In the genomic region with DNA sequence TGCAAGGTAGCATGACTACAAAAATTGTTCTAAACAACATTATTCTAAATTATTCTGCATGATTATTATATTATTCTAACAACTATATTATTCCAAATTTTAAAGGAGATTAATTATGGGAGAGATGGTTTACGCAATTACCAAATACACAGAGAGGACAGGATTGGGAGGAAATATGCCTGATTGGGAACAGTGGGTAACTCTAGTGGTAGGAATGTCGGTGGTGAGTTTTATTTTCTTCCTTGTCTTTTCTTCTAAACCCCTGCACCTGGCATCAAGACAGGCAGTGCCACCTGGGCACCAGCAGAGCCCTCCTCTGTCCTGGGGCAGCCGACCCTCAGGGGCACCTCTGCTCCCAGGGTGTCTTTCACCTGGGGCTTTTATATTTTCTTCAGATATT, we compare ENCODE assay signal across 8 cellular contexts.
DNase-seq lines count a peak whose midpoint lies in the region; TF ChIP-seq lines count a peak whose summit lies in the region.
"Not testable (repeated sequence)": the region's sequence is repeated elsewhere in the genome, so short reads cannot be mapped to it uniquely, and the experiment has no call there.

No MANE protein-coding gene starts in this region.

- H2AFZ ChIP-seq in PC-9; smooth muscle cell (ENCODE audit: low read depth): not testable (repeated sequence)

- BruUV-seq in PC-9 (replicated peaks; lab: Mats Ljungman, UMichigan), result not testable (repeated sequence)

- H3K36me3 Mint-ChIP-seq in HFFc6 (ENCODE audit: low read depth), result peaks cover 11% of the 10 kb centered on the region
- peaks cover 26% of the 10 kb centered on the region for H3K36me3 Mint-ChIP-seq in activated CD4-positive, alpha-beta T cell treated with anti-CD3 and anti-CD28 coated beads, Interleukin-2, amount 10 ng/mL, durations not matched to agents 24 days and 14 days (ENCODE audit: low read depth)
- H3K36me3 Mint-ChIP-seq in activated T-helper 2 cell treated with anti-CD3 and anti-CD28 coated beads, Interferon-gamma antibody, Interleukin-2, Interleukin-4, amounts not matched to agents 10 μg/mL and 5 μg/mL and 100 μg/mL, durations not matched to agents 14 hours and 24 hours and 36 hours (ENCODE audit: low read depth), result peaks cover 21% of the 10 kb centered on the region
- not testable (repeated sequence) for H3K36me3 Mint-ChIP-seq in chondrocyte (ENCODE audit: low read depth); type B pancreatic cell

- not testable (repeated sequence) for H3K9ac ChIP-seq in smooth muscle cell (ENCODE audit: low read depth)

- not testable (repeated sequence) for H3K4me3 ChIP-seq in PC-9, left ventricle myocardium inferior, smooth muscle cell

- H3K4me3 Mint-ChIP-seq in HFFc6; activated CD4-positive, alpha-beta T cell treated with anti-CD3 and anti-CD28 coated beads, Interleukin-2, amount 10 ng/mL, durations not matched to agents 24 days and 14 days; chondrocyte (ENCODE audit: unreplicated experiment); type B pancreatic cell: not testable (repeated sequence)
- H3K4me3 Mint-ChIP-seq in activated T-helper 2 cell treated with anti-CD3 and anti-CD28 coated beads, Interferon-gamma antibody, Interleukin-2, Interleukin-4, amounts not matched to agents 10 μg/mL and 5 μg/mL and 100 μg/mL, durations not matched to agents 14 hours and 24 hours and 36 hours (ENCODE audit: low read depth), result peak overlapping the region; percentile 77

- not testable (repeated sequence) for H3K27me3 Mint-ChIP-seq in HFFc6 (ENCODE audit: insufficient read depth); activated CD4-positive, alpha-beta T cell treated with anti-CD3 and anti-CD28 coated beads, Interleukin-2, amount 10 ng/mL, durations not matched to agents 24 days and 14 days; activated T-helper 2 cell treated with anti-CD3 and anti-CD28 coated beads, Interferon-gamma antibody, Interleukin-2, Interleukin-4, amounts not matched to agents 10 μg/mL and 5 μg/mL and 100 μg/mL, durations not matched to agents 14 hours and 24 hours and 36 hours (ENCODE audit: low read depth); chondrocyte (ENCODE audit: low read depth); type B pancreatic cell

- not testable (repeated sequence) for H3K9me3 ChIP-seq in PC-9 (ENCODE audit: insufficient read depth, low read depth); left ventricle myocardium inferior (replicated peaks); smooth muscle cell (replicated peaks; ENCODE audit: low read depth)

- not testable (repeated sequence) for H3K9me2 ChIP-seq in PC-9 (ENCODE audit: insufficient read depth)

- peaks cover 70% of the 10 kb centered on the region for H3K79me2 ChIP-seq in PC-9 (ENCODE audit: low read depth)
- H3K79me2 ChIP-seq in smooth muscle cell (ENCODE audit: low read depth), result peaks cover 19% of the 10 kb centered on the region

- not testable (repeated sequence) for H3K9me3 Mint-ChIP-seq in HFFc6; activated CD4-positive, alpha-beta T cell treated with anti-CD3 and anti-CD28 coated beads, Interleukin-2, amount 10 ng/mL, durations not matched to agents 24 days and 14 days; activated T-helper 2 cell treated with anti-CD3 and anti-CD28 coated beads, Interferon-gamma antibody, Interleukin-2, Interleukin-4, amounts not matched to agents 10 μg/mL and 5 μg/mL and 100 μg/mL, durations not matched to agents 14 hours and 24 hours and 36 hours; chondrocyte (ENCODE audit: low read depth); type B pancreatic cell

- H3K4me1 Mint-ChIP-seq in HFFc6 (ENCODE audit: low read depth) (peaks cover 32% of the 10 kb centered on the region), chondrocyte (ENCODE audit: low read depth) (peaks cover 23% of the 10 kb centered on the region)
- H3K4me1 Mint-ChIP-seq in activated CD4-positive, alpha-beta T cell treated with anti-CD3 and anti-CD28 coated beads, Interleukin-2, amount 10 ng/mL, durations not matched to agents 24 days and 14 days, result peaks cover 31% of the 10 kb centered on the region
- peaks cover 33% of the 10 kb centered on the region for H3K4me1 Mint-ChIP-seq in activated T-helper 2 cell treated with anti-CD3 and anti-CD28 coated beads, Interferon-gamma antibody, Interleukin-2, Interleukin-4, amounts not matched to agents 10 μg/mL and 5 μg/mL and 100 μg/mL, durations not matched to agents 14 hours and 24 hours and 36 hours (ENCODE audit: low read depth)
- not testable (repeated sequence) for H3K4me1 Mint-ChIP-seq in type B pancreatic cell (ENCODE audit: unreplicated experiment)

- 89% methylated on average over 3 of the region's 3 CpGs for WGBS in smooth muscle cell (ENCODE audit: low lambda C conversion rate)

- H3K27me3 ChIP-seq in PC-9 (ENCODE audit: insufficient read depth, low read depth); left ventricle myocardium inferior (ENCODE audit: low read depth); smooth muscle cell (ENCODE audit: low read depth): not testable (repeated sequence)

- H3K27ac ChIP-seq in PC-9; left ventricle myocardium inferior (replicated peaks): not testable (repeated sequence)
- peak overlapping the region; percentile 44 for H3K27ac ChIP-seq in smooth muscle cell (ENCODE audit: low read depth)

- H3K36me3 ChIP-seq in PC-9 (ENCODE audit: low read depth); left ventricle myocardium inferior; smooth muscle cell (ENCODE audit: low read depth): not testable (repeated sequence)

- CTCF ChIA-PET in PC-9 (lab: Charles Lee), result not testable (repeated sequence)

- POLR2A ChIA-PET in PC-9 (lab: Charles Lee; ENCODE audit: unreplicated experiment), result not testable (repeated sequence)

- intact Hi-C loops in PC-9 (cut with micrococcal nuclease; ENCODE audit: unreplicated experiment); activated T-helper 2 cell treated with anti-CD3 and anti-CD28 coated beads, Interferon-gamma antibody, Interleukin-2, Interleukin-4, amounts not matched to agents 10 μg/mL and 5 μg/mL and 100 μg/mL, durations not matched to agents 14 hours and 24 hours and 36 hours (cut with micrococcal nuclease); left ventricle myocardium inferior (cut with micrococcal nuclease): not testable (repeated sequence)
- intact Hi-C loops in activated CD4-positive, alpha-beta T cell treated with anti-CD3 and anti-CD28 coated beads, Interleukin-2, amount 10 ng/mL, durations not matched to agents 24 days and 14 days (cut with micrococcal nuclease), result loop anchor here (10.0 kb wide), 1 partner anchor 364 kb away; no protein-coding TSS in a partner anchor

- not testable (repeated sequence) for H3K4me1 ChIP-seq in PC-9 (replicated peaks; ENCODE audit: insufficient read depth); left ventricle myocardium inferior; smooth muscle cell (ENCODE audit: low read depth)

- not testable (repeated sequence) for H3K4me2 ChIP-seq in PC-9
- peak overlapping the region; percentile 65 for H3K4me2 ChIP-seq in smooth muscle cell

- H3K27ac Mint-ChIP-seq in HFFc6; chondrocyte (ENCODE audit: unreplicated experiment); type B pancreatic cell: not testable (repeated sequence)
- H3K27ac Mint-ChIP-seq in activated CD4-positive, alpha-beta T cell treated with anti-CD3 and anti-CD28 coated beads, Interleukin-2, amount 10 ng/mL, durations not matched to agents 24 days and 14 days, result peak overlapping the region; percentile 96
- peak overlapping the region; percentile 92 for H3K27ac Mint-ChIP-seq in activated T-helper 2 cell treated with anti-CD3 and anti-CD28 coated beads, Interferon-gamma antibody, Interleukin-2, Interleukin-4, amounts not matched to agents 10 μg/mL and 5 μg/mL and 100 μg/mL, durations not matched to agents 14 hours and 24 hours and 36 hours

- not testable (repeated sequence) for H4K20me1 ChIP-seq in PC-9 (ENCODE audit: insufficient read depth)
- peaks cover 27% of the 10 kb centered on the region for H4K20me1 ChIP-seq in smooth muscle cell (ENCODE audit: low read depth)

- not testable (repeated sequence) for DNase-seq in HFFc6; PC-9; activated CD4-positive, alpha-beta T cell treated with anti-CD3 and anti-CD28 coated beads, Interleukin-2, amount 10 ng/mL, durations not matched to agents 24 days and 14 days; activated T-helper 2 cell treated with anti-CD3 and anti-CD28 coated beads, Interferon-gamma antibody, Interleukin-2, Interleukin-4, amounts not matched to agents 10 μg/mL and 5 μg/mL and 100 μg/mL, durations not matched to agents 14 hours and 24 hours and 36 hours (ENCODE audit: low spot score); chondrocyte (ENCODE audit: low spot score); left ventricle myocardium inferior; smooth muscle cell (lab: John Stamatoyannopoulos, UW; ENCODE audit: unreplicated experiment); type B pancreatic cell (ENCODE audit: extremely low spot score, unreplicated experiment)

- peak; percentile 61 for TF ChIP-seq CTCF in HFFc6 (IDR thresholded peaks at IDR 0.05)
- peak; percentile 21; the same call in 1 of the 2 replicates for TF ChIP-seq CTCF in PC-9 (conservative IDR thresholded peaks at IDR 0.05)
- peak; percentile 60 for TF ChIP-seq CTCF in chondrocyte (IDR thresholded peaks at IDR 0.05)
- TF ChIP-seq CTCF in left ventricle myocardium inferior (IDR thresholded peaks at IDR 0.05; ENCODE audit: borderline replicate concordance), result peak; percentile 17
- TF ChIP-seq CTCF in smooth muscle cell (IDR thresholded peaks at IDR 0.05; ENCODE audit: borderline replicate concordance, insufficient read depth, poor library complexity, severe bottlenecking), result peak; percentile 33
- TF ChIP-seq CTCF in type B pancreatic cell (conservative IDR thresholded peaks at IDR 0.05), result peak; percentile 35

- not testable (repeated sequence) for H3F3A ChIP-seq in PC-9 (ENCODE audit: insufficient read depth, low read depth); smooth muscle cell (ENCODE audit: low read depth)
